13 cellular contexts compared by ENCODE assay signal in the genomic region with DNA sequence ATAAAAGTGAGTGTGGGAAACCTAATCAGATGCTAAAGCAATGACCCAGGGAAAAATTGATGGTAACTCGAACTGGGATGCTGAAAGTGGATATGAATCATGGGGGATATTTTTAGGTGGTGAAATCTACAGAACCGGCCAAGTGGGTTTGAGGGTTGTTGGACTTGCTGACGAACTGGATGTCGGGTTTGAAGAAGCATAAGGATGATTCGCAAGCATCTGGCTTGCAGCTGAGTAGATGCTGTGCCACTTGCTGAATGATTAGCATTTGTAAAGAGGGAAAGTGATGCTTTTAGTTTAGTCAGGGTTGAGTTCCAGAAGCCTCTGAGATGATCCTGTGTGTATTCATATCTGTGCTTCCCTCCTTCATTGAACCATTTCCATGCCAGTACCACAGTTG. TPM values are rescaled to one million over a fixed set of nuclear protein-coding genes. Genes with fewer than 3 reads are reported as not detected.
DNase-seq lines count a peak whose midpoint lies in the region; ATAC-seq and TF ChIP-seq lines count a peak whose summit lies in the region.
"Had no signal": no experiment of that assay in that cellular context is flagged by ENCODE, and none has a peak within 500 bp of the region (broad histone marks: within the 10 kb centered on the region; RNA-seq: fewer than 3 reads in every experiment).

No MANE protein-coding gene starts in this region.

- peak; percentile 56 for DNase-seq in EH (ENCODE audit: low read depth)
- DNase-seq in HS-5 (ENCODE audit: low read depth), result peak; percentile 65
- peak; percentile 49 for DNase-seq in endodermal cell
- no peak for DNase-seq in DMS53 treated with DMSO at 0.1 percent for 48 hours (lab: John Stamatoyannopoulos, UW; ENCODE audit: unreplicated experiment)
- DNase-seq: aorta, Calu3, NCI-H2029, WERI-Rb-1 had no signal

- ATAC-seq in GM18907 (IDR thresholded peaks at IDR 0.05; ENCODE audit: unreplicated experiment), result no peak
- ATAC-seq in HG03045 (IDR thresholded peaks at IDR 0.05; ENCODE audit: unreplicated experiment), result no peak
- no peak for ATAC-seq in GM18868 (IDR thresholded peaks at IDR 0.05; ENCODE audit: unreplicated experiment)

- H3K36me3 Mint-ChIP-seq in endodermal cell (ENCODE audit: low read depth), result peaks cover 41% of the 10 kb centered on the region

- H3K36me3 ChIP-seq in endodermal cell (ENCODE audit: control insufficient read depth, insufficient read depth, low read length) (peaks cover 57% of the 10 kb centered on the region), neutrophil (peaks cover 90% of the 10 kb centered on the region)

- no peaks in the 10 kb centered on the region for H3K4me1 Mint-ChIP-seq in endodermal cell

- H3K9me3 Mint-ChIP-seq in endodermal cell, result no peaks in the 10 kb centered on the region

- H3K27ac ChIP-seq in endodermal cell (ENCODE audit: low read depth, low read length) (no peak overlapping the region), neutrophil (peak overlapping the region; percentile 9)
- H3K27ac ChIP-seq: tibial nerve, WERI-Rb-1 had no signal

- 51 to 81% methylated on average over 5 of the region's 5 CpGs for WGBS in endodermal cell (ENCODE audit: insufficient coverage in 1 of 2, insufficient read length in 1 of 2), 2 experiments

- H3K27ac Mint-ChIP-seq in endodermal cell, result peak overlapping the region; percentile 60

- H3K4me3 Mint-ChIP-seq in endodermal cell, result no peak overlapping the region

- no peak for TF ChIP-seq CTCF in endodermal cell (conservative IDR thresholded peaks at IDR 0.05)
- TF ChIP-seq CTCF in neutrophil (IDR thresholded peaks at IDR 0.05), result no peak

- H3K27me3 Mint-ChIP-seq in endodermal cell (ENCODE audit: insufficient read depth), result no peaks in the 10 kb centered on the region

- H3K9ac ChIP-seq in endodermal cell (ENCODE audit: extremely low read depth, low read length, poor library complexity, severe bottlenecking), result no peak overlapping the region

- H3K4me3 ChIP-seq in endodermal cell (ENCODE audit: low read length) (no peak overlapping the region), neutrophil (ENCODE audit: low read depth in 1 of 2, low read length in 1 of 2) (no peak overlapping the region)
- H3K4me3 ChIP-seq: tibial nerve had no signal

- H3K4me1 ChIP-seq in endodermal cell (ENCODE audit: control insufficient read depth, insufficient read depth, low read length) (no peaks in the 10 kb centered on the region), neutrophil (ENCODE audit: control insufficient read depth in 1 of 2, insufficient read depth in 1 of 2, low read depth in 1 of 2, low read length in 1 of 2) (no peaks in the 10 kb centered on the region)
- H3K4me1 ChIP-seq: tibial nerve had no signal

- no peaks in the 10 kb centered on the region for H3K27me3 ChIP-seq in endodermal cell (ENCODE audit: control insufficient read depth, insufficient read depth, low read length, poor library complexity, severe bottlenecking)
- H3K27me3 ChIP-seq in neutrophil, result no peaks in the 10 kb centered on the region
- H3K27me3 ChIP-seq: tibial nerve had no signal

- H3K9me3 ChIP-seq in endodermal cell (ENCODE audit: control insufficient read depth, low read length) (no peaks in the 10 kb centered on the region), neutrophil (no peaks in the 10 kb centered on the region)
- H3K9me3 ChIP-seq: tibial nerve had no signal

RNA-seq across cellular contexts. Expression of gene UBR2, which starts 54.9 kb away (rescaled TPM):
- 10 to 100 TPM; 21.6 to 22.5 TPM for total RNA-seq in endodermal cell
- polyA plus RNA-seq in endodermal cell (2013, experiment 1 of 2), result 12.3 TPM
- 11.3 TPM for polyA plus RNA-seq in endodermal cell (2013, experiment 2 of 2)
